In genomic region chr10:120508966-120509365, GRCh38 we compare ENCODE assay signal across 28 cellular contexts. TPM values are rescaled to one million over a fixed set of nuclear protein-coding genes. Genes with fewer than 3 reads are reported as not detected.
"Had no signal": no experiment of that assay in that cellular context is flagged by ENCODE, and none has a peak within 500 bp of the region (broad histone marks: within the 10 kb centered on the region; RNA-seq: fewer than 3 reads in every experiment).

No MANE protein-coding gene starts in this region.

- H3K4me1 ChIP-seq: colonic mucosa, pancreas, prostate gland, testis, transverse colon had no signal

- H3K9me3 ChIP-seq: colonic mucosa, neutrophil, pancreas, prostate gland, testis, transverse colon had no signal

- H3K27me3 Mint-ChIP-seq: activated CD4-positive, alpha-beta T cell treated with anti-CD3 and anti-CD28 coated beads, Interleukin-2, amount 10 ng/mL, durations not matched to agents 7 days and 5 days; activated CD8-positive, alpha-beta T cell treated with anti-CD3 and anti-CD28 coated beads for 36 hours had no signal

- H3K4me3 Mint-ChIP-seq: activated CD4-positive, alpha-beta T cell treated with anti-CD3 and anti-CD28 coated beads, Interleukin-2, amount 10 ng/mL, durations not matched to agents 7 days and 5 days; activated CD8-positive, alpha-beta T cell treated with anti-CD3 and anti-CD28 coated beads for 36 hours; mesothelial cell of epicardium; naive B cell; nephron progenitor cell; WTC11 had no signal

- H3K27ac ChIP-seq: cardiac muscle cell, colonic mucosa, neutrophil, pancreas, prostate gland, testis, transverse colon had no signal

- H3K36me3 ChIP-seq: cardiac muscle cell, colonic mucosa, neutrophil, pancreas, prostate gland, transverse colon had no signal

- H3K36me3 Mint-ChIP-seq: activated naive CD4-positive, alpha-beta T cell treated with anti-CD3 and anti-CD28 coated beads, Interleukin-2, amount 50 U/mL, for 72 hours; mesothelial cell of epicardium; naive B cell; WTC11 had no signal

- H3K27ac Mint-ChIP-seq: activated CD4-positive, alpha-beta T cell treated with anti-CD3 and anti-CD28 coated beads, Interleukin-2, amount 10 ng/mL, durations not matched to agents 7 days and 5 days; activated CD8-positive, alpha-beta T cell treated with anti-CD3 and anti-CD28 coated beads for 36 hours; activated naive CD4-positive, alpha-beta T cell treated with anti-CD3 and anti-CD28 coated beads, Interleukin-2, amount 50 U/mL, for 72 hours; activated T-helper 2 cell treated with anti-CD3 and anti-CD28 coated beads, Interferon-gamma antibody, Interleukin-2, Interleukin-4, amounts not matched to agents 10 μg/mL and 5 μg/mL and 100 μg/mL, durations not matched to agents 14 hours and 24 hours and 36 hours; mesothelial cell of epicardium; naive B cell; nephron progenitor cell; WTC11 had no signal

- H3K9me3 Mint-ChIP-seq: activated CD4-positive, alpha-beta T cell treated with anti-CD3 and anti-CD28 coated beads, Interleukin-2, amount 10 ng/mL, durations not matched to agents 7 days and 5 days; activated CD8-positive, alpha-beta T cell treated with anti-CD3 and anti-CD28 coated beads for 36 hours; activated T-helper 2 cell treated with anti-CD3 and anti-CD28 coated beads, Interferon-gamma antibody, Interleukin-2, Interleukin-4, amounts not matched to agents 10 μg/mL and 5 μg/mL and 100 μg/mL, durations not matched to agents 14 hours and 24 hours and 36 hours; nephron progenitor cell had no signal

- DNase-seq: activated CD4-positive, alpha-beta T cell treated with anti-CD3 and anti-CD28 coated beads for 1 hour; cerebellar nuclear complex; colonic mucosa; effector CD8-positive, alpha-beta T cell; hippocampal formation; kidney; left colon; naive B cell; nephron progenitor cell; pancreas; retina; stimulated activated CD4-positive, alpha-beta T cell treated with anti-CD3 and anti-CD28 coated beads, Interleukin-12 subunit alpha, Interleukin-12 subunit beta, amount 100 ng/mL, for 4 hours; stimulated activated CD4-positive, alpha-beta T cell treated with anti-CD3 and anti-CD28 coated beads, Interleukin-4, amount 100 ng/mL, for 1 hour; stimulated activated naive CD8-positive, alpha-beta T cell treated with anti-CD3 and anti-CD28 coated beads, Interleukin-15, Interleukin-2, amounts not matched to agents 100 U/mL and 50 U/mL, for 24 hours; testis; transverse colon had no signal

- H3K4me3 ChIP-seq: cardiac muscle cell, colonic mucosa, pancreas, prostate gland, skin epidermis, testis, transverse colon had no signal

- H3K27me3 ChIP-seq: cardiac muscle cell, colonic mucosa, neutrophil, pancreas, testis, transverse colon had no signal

- H3K4me1 Mint-ChIP-seq: naive B cell, nephron progenitor cell had no signal

- ATAC-seq: left colon, pancreas, sciatic nerve, WTC11 had no signal

RNA-seq across cellular contexts. Expression of gene PLPP4, which starts 51.9 kb away (rescaled TPM):
- total RNA-seq: activated CD4-positive, alpha-beta T cell treated with anti-CD3 and anti-CD28 coated beads, Interleukin-2, amount 10 ng/mL, durations not matched to agents 7 days and 5 days; activated CD8-positive, alpha-beta T cell treated with anti-CD3 and anti-CD28 coated beads for 36 hours; activated naive CD4-positive, alpha-beta T cell treated with anti-CD3 and anti-CD28 coated beads, Interleukin-2, amount 50 U/mL, for 72 hours; activated T-helper 2 cell treated with anti-CD3 and anti-CD28 coated beads, Interferon-gamma antibody, Interleukin-2, Interleukin-4, amounts not matched to agents 10 μg/mL and 5 μg/mL and 100 μg/mL, durations not matched to agents 14 hours and 24 hours and 36 hours; dermis microvascular lymphatic vessel endothelial cell had no signal
